ENCODE assay signal across 22 cellular contexts in genomic region chr11:34874202-34874601, GRCh38.
"Had no signal": no experiment of that assay in that cellular context is flagged by ENCODE, and none has a peak within 500 bp of the region (broad histone marks: within the 10 kb centered on the region; RNA-seq: fewer than 3 reads in every experiment).

No MANE protein-coding gene starts in this region.

- H3K27me3 Mint-ChIP-seq: naive B cell; stimulated activated naive B cell treated with anti-CD40 and anti-IgM and Interleukin-4, amounts not matched to agents 10 μg/mL and 1 μg/mL and 100 μg/mL, for 72 hours; stimulated activated naive CD8-positive, alpha-beta T cell treated with anti-CD3 and anti-CD28 coated beads, Interleukin-15, Interleukin-2, amounts not matched to agents 100 ng/mL and 50 ng/mL, for 24 hours; type B pancreatic cell had no signal

- H3K4me3 Mint-ChIP-seq: mesothelial cell of epicardium; naive B cell; natural killer cell; stimulated activated naive B cell treated with anti-CD40 and anti-IgM and Interleukin-4, amounts not matched to agents 10 μg/mL and 1 μg/mL and 100 μg/mL, for 72 hours; stimulated activated naive CD8-positive, alpha-beta T cell treated with anti-CD3 and anti-CD28 coated beads, Interleukin-15, Interleukin-2, amounts not matched to agents 100 ng/mL and 50 ng/mL, for 24 hours; type B pancreatic cell had no signal

- H3K36me3 Mint-ChIP-seq: natural killer cell had no signal

- H3K9me3 Mint-ChIP-seq: natural killer cell; stimulated activated naive CD8-positive, alpha-beta T cell treated with anti-CD3 and anti-CD28 coated beads, Interleukin-15, Interleukin-2, amounts not matched to agents 100 ng/mL and 50 ng/mL, for 24 hours; type B pancreatic cell had no signal

- H3K27ac Mint-ChIP-seq: mesothelial cell of epicardium; naive B cell; natural killer cell; stimulated activated naive B cell treated with anti-CD40 and anti-IgM and Interleukin-4, amounts not matched to agents 10 μg/mL and 1 μg/mL and 100 μg/mL, for 72 hours; stimulated activated naive CD8-positive, alpha-beta T cell treated with anti-CD3 and anti-CD28 coated beads, Interleukin-15, Interleukin-2, amounts not matched to agents 100 ng/mL and 50 ng/mL, for 24 hours; type B pancreatic cell had no signal

- ATAC-seq: left cardiac atrium; left lung; natural killer cell; pancreas; right cardiac atrium; stimulated activated naive B cell treated with anti-CD40 and anti-IgM and Interleukin-4, amounts not matched to agents 10 μg/mL and 1 μg/mL and 100 μg/mL, for 72 hours had no signal

- H3K4me1 Mint-ChIP-seq: mesothelial cell of epicardium, naive B cell, natural killer cell had no signal

- DNase-seq: head of caudate nucleus; hippocampal formation; kidney glomerular epithelial cell; left cardiac atrium; left lung; mesendoderm; naive B cell; natural killer cell; pancreas; posterior cingulate gyrus; retina; right cardiac atrium; sigmoid colon; stimulated activated CD4-positive, alpha-beta T cell treated with anti-CD3 and anti-CD28 coated beads, Interleukin-1b, Interleukin-23, amount 100 ng/mL, for 48 hours; stimulated activated CD4-positive, alpha-beta T cell treated with anti-CD3 and anti-CD28 coated beads, Interleukin-2, amount 100 ng/mL, for 48 hours; stimulated activated CD4-positive, alpha-beta T cell treated with anti-CD3 and anti-CD28 coated beads, Interleukin-4, amount 100 ng/mL, for 4 hours; stimulated activated CD8-positive, alpha-beta memory T cell treated with anti-CD3 and anti-CD28 coated beads, Interleukin-4, amount 100 ng/mL, for 48 hours; stimulated activated naive B cell treated with anti-CD40 and anti-IgM and Interleukin-4, amounts not matched to agents 10 μg/mL and 1 μg/mL and 100 μg/mL, for 72 hours; substantia nigra had no signal
